9 cellular contexts compared by ENCODE assay signal in the genomic region with DNA sequence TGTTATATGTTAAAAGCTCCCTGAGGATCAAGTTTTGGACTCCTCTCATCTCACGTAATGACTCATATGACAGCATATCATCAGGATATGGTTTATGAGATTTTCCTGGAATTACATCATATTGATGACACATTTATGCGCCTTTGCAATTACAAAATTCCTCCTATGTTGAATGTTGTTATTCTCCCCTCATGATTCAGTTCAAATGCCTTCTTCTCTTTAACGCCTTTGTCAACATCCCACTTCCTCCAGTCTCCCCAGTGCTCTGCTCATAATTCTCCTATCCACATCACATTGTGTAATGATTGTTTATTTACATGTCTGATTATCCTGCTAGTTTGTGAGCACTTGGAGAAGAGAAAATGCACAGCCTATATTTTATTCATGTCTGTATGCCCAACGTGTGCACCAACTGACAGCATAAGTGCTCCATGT.
DNase-seq lines count a peak whose midpoint lies in the region; ATAC-seq and TF ChIP-seq lines count a peak whose summit lies in the region.
"Had no signal": no experiment of that assay in that cellular context is flagged by ENCODE, and none has a peak within 500 bp of the region (broad histone marks: within the 10 kb centered on the region; RNA-seq: fewer than 3 reads in every experiment).

No MANE protein-coding gene starts in this region.

- H3K4me2 ChIP-seq in PC-3 (ENCODE audit: low read length) (peak overlapping the region; percentile 80), skeletal muscle satellite cell (ENCODE audit: low read length) (peak overlapping the region; percentile 48)
- H3K4me2 ChIP-seq: neural progenitor cell had no signal

- no TSS peak for BruUV-seq in PC-3 (replicated peaks; lab: Mats Ljungman, UMichigan)

- H3K27me3 ChIP-seq in PC-3 (ENCODE audit: low read length), result no peaks in the 10 kb centered on the region
- no peaks in the 10 kb centered on the region for H3K27me3 ChIP-seq in skeletal muscle satellite cell (ENCODE audit: control insufficient read depth, insufficient read depth, low read length)
- H3K27me3 ChIP-seq: neural progenitor cell had no signal

- H3K9me2 ChIP-seq in PC-3 (replicated peaks; ENCODE audit: low read length), result no peaks in the 10 kb centered on the region

- no peaks in the 10 kb centered on the region for H4K20me1 ChIP-seq in PC-3 (ENCODE audit: low read length)

- DNase-seq in H4 (ENCODE audit: low spot score) (peak; percentile 89), PC-3 (peak; percentile 98)
- DNase-seq in activated CD4-positive, alpha-beta T cell treated with anti-CD3 and anti-CD28 coated beads for 1 hour, result no peak
- no peak for DNase-seq in activated effector memory CD4-positive, alpha-beta T cell treated with anti-CD3 and anti-CD28 coated beads, Interleukin-2, amount 50 U/mL, for 16 hours

- peak overlapping the region; percentile 6; the same call in 1 of the 2 replicates for H3K9ac ChIP-seq in PC-3 (ENCODE audit: low read length)
- peak overlapping the region; percentile 47 for H3K9ac ChIP-seq in skeletal muscle satellite cell (ENCODE audit: low read depth, low read length)
- H3K9ac ChIP-seq: neural progenitor cell had no signal

- CTCF ChIA-PET in PC-3 (lab: Charles Lee), result no interaction called here

- H3K4me1 ChIP-seq in PC-3 (ENCODE audit: insufficient read depth, low read length) (peaks cover 34% of the 10 kb centered on the region), skeletal muscle satellite cell (ENCODE audit: control insufficient read depth, insufficient read depth, low read length) (peaks cover 51% of the 10 kb centered on the region)
- H3K4me1 ChIP-seq: neural progenitor cell had no signal

- intact Hi-C loops in PC-3 (cut with micrococcal nuclease), result loop anchor here (1.0 to 2.0 kb wide), 3 partner anchors 22 to 81 kb away; a partner anchor contains a TSS

- peaks cover 7% of the 10 kb centered on the region for H3F3A ChIP-seq in PC-3 (ENCODE audit: low read length, unreplicated experiment)

- H2AFZ ChIP-seq in PC-3 (ENCODE audit: low read length), result no peak overlapping the region
- H2AFZ ChIP-seq: neural progenitor cell had no signal

- no peaks in the 10 kb centered on the region for H3K36me3 ChIP-seq in PC-3 (ENCODE audit: low read depth, low read length)
- no peaks in the 10 kb centered on the region for H3K36me3 ChIP-seq in skeletal muscle satellite cell (ENCODE audit: insufficient read depth, low read length)
- H3K36me3 ChIP-seq: neural progenitor cell had no signal

- H3K79me2 ChIP-seq in PC-3 (ENCODE audit: low read length), result no peaks in the 10 kb centered on the region

- no peak overlapping the region; the same call in 1 of the 2 replicates for H3K4me3 ChIP-seq in PC-3 (ENCODE audit: low read length)
- H3K4me3 ChIP-seq in skeletal muscle satellite cell (ENCODE audit: low read length), result no peak overlapping the region
- H3K4me3 ChIP-seq: neural progenitor cell had no signal

- H3K9me3 ChIP-seq in PC-3 (ENCODE audit: low read length) (no peaks in the 10 kb centered on the region), skeletal muscle satellite cell (replicated peaks; ENCODE audit: low read length) (no peaks in the 10 kb centered on the region)

- POLR2A ChIA-PET in PC-3 (lab: Charles Lee; ENCODE audit: unreplicated experiment), result no interaction called here

- TF ChIP-seq CTCF in PC-3 (conservative IDR thresholded peaks at IDR 0.05; ENCODE audit: low read depth, low read length), result no peak

- ATAC-seq in PC-3, result peak; percentile 92
- peak; percentile 91 for ATAC-seq in esophagus mucosa
- no peak for ATAC-seq in GM19395 (IDR thresholded peaks at IDR 0.05; ENCODE audit: unreplicated experiment)
- ATAC-seq in HG03039 (IDR thresholded peaks at IDR 0.05; ENCODE audit: unreplicated experiment), result no peak

- peak overlapping the region; percentile 91 for H3K27ac ChIP-seq in PC-3 (ENCODE audit: low read length)
- H3K27ac ChIP-seq: neural progenitor cell had no signal

Comparison
In these comparisons a context has a peak if more than half of its experiments do, and no peak if none do; other contexts are left out.
1. DNase-seq: peak in H4 (single experiment) and PC-3 (single experiment); none in activated CD4-positive, alpha-beta T cell treated with anti-CD3 and anti-CD28 coated beads for 1 hour (single experiment) and activated effector memory CD4-positive, alpha-beta T cell treated with anti-CD3 and anti-CD28 coated beads, Interleukin-2, amount 50 U/mL, for 16 hours (single experiment).
2. ATAC-seq: peak in PC-3 (single experiment) and esophagus mucosa (single experiment); none in GM19395 (single experiment) and HG03039 (single experiment).